6 cellular contexts compared by ENCODE assay signal in the genomic region with DNA sequence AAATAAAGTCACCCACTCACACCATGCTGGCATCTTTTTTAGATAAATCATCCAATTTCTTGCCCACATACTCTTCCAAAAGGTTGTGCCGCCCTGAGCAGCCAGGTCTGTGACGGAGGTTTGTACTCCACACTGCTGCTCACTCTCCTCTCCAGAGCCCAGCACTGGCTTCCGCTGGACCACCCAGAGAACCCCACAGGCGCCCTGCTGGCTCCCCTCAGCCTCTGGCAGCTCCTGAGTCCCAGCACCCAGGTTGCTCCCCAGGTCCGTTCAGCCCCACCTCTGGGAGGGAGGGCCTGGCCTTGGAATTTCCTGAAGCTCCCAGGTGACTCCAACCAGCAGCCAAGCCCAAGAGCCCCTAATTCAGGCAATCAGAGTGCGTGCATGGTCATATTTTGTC.
"Had no signal": no experiment of that assay in that cellular context is flagged by ENCODE, and none has a peak within 500 bp of the region (broad histone marks: within the 10 kb centered on the region; RNA-seq: fewer than 3 reads in every experiment).

No MANE protein-coding gene starts in this region.

- H3K4me3 ChIP-seq: GM23338, K562 had no signal

- ATAC-seq: GM23338, K562 had no signal

- DNase-seq: H9, HCEC 1CT, IMR-90, KG1 had no signal
